ENCODE assay signal across 22 cellular contexts in genomic region chr7:101744588-101744987, GRCh38.
DNase-seq lines count a peak whose midpoint lies in the region; ATAC-seq and TF ChIP-seq lines count a peak whose summit lies in the region.
"Had no signal": no experiment of that assay in that cellular context is flagged by ENCODE, and none has a peak within 500 bp of the region (broad histone marks: within the 10 kb centered on the region; RNA-seq: fewer than 3 reads in every experiment).

No MANE protein-coding gene starts in this region.

- CTCF ChIA-PET in SK-N-SH (lab: Yijun Ruan, JAX): interaction anchor here (1.2 to 5.9 kb wide), 14 partner anchors 9 to 492 kb away, joined by 3 to 56 read pairs (median 13); partner anchors contain the start of gene CUX1
- CTCF ChIA-PET in WTC11 (lab: Charles Lee): interaction anchor here (0.6 to 2.9 kb wide), 13 partner anchors 8 to 504 kb away, joined by 3 to 17 read pairs (median 7); no protein-coding TSS in a partner anchor

- no peaks in the 10 kb centered on the region; a peak in 1 of 4 replicates for H3K4me1 ChIP-seq in SK-N-SH (ENCODE audit: control insufficient read depth in 1 of 2, insufficient read depth in 2 of 2, low read depth in 1 of 2, low read length in 1 of 2)
- H3K4me1 ChIP-seq in Loucy (ENCODE audit: insufficient read depth, low read length, poor library complexity, severe bottlenecking): peaks cover 61% of the 10 kb centered on the region
- H3K4me1 ChIP-seq in thyroid gland: peaks cover 3 to 11% of the 10 kb centered on the region in 2 donors

- no peak overlapping the region for H3K4me3 ChIP-seq in SK-N-SH (ENCODE audit: low read depth in 2 of 2, low read length in 1 of 2)
- peak overlapping the region; percentile 73 for H3K4me3 ChIP-seq in Loucy (ENCODE audit: low read length, poor library complexity, severe bottlenecking)
- no peak overlapping the region for H3K4me3 ChIP-seq in thyroid gland (replicated peaks in 1 of 3)

- H3K27ac ChIP-seq in SK-N-SH (ENCODE audit: low read depth in 2 of 2, low read length in 1 of 2) (no peak overlapping the region), thyroid gland (no peak overlapping the region)
- H3K27ac ChIP-seq: breast epithelium had no signal

- POLR2A ChIA-PET in SK-N-SH (lab: Yijun Ruan, JAX): no interaction called here
- POLR2A ChIA-PET in WTC11 (lab: Charles Lee): interaction anchor here (0.5 to 1.7 kb wide), 6 partner anchors 13 to 534 kb away, joined by 3 to 4 read pairs (median 4); no protein-coding TSS in a partner anchor

- TF ChIP-seq CTCF in SK-N-SH (IDR thresholded peaks at IDR 0.05) (no peak), Loucy (conservative IDR thresholded peaks at IDR 0.05; ENCODE audit: low read length) (no peak), WTC11 (IDR thresholded peaks at IDR 0.05) (no peak), thyroid gland (IDR thresholded peaks at IDR 0.05) (no peak)

- H3K4me1 Mint-ChIP-seq in WTC11: peaks cover 31% of the 10 kb centered on the region
- peaks cover 48% of the 10 kb centered on the region for H3K4me1 Mint-ChIP-seq in stimulated activated memory B cell treated with anti-CD40 and anti-IgM and Interleukin-4, amounts not matched to agents 10 μg/mL and 1 μg/mL and 100 μg/mL, for 72 hours

- no peak for TF ChIP-seq POLR2A in thyroid gland (IDR thresholded peaks at IDR 0.05)

- 96% methylated on average over 5 of the region's 5 CpGs for WGBS in SK-N-SH (ENCODE audit: low lambda C conversion rate)
- 76 to 80% methylated on average over 5 of the region's 5 CpGs for WGBS in thyroid gland, 2 donors

- H3K9me3 Mint-ChIP-seq in WTC11: no peaks in the 10 kb centered on the region
- H3K9me3 Mint-ChIP-seq in stimulated activated memory B cell treated with anti-CD40 and anti-IgM and Interleukin-4, amounts not matched to agents 10 μg/mL and 1 μg/mL and 100 μg/mL, for 72 hours: no peaks in the 10 kb centered on the region
- H3K9me3 Mint-ChIP-seq: activated naive CD4-positive, alpha-beta T cell treated with anti-CD3 and anti-CD28 coated beads, Interleukin-2, amount 50 U/mL, for 72 hours; dendritic cell treated with granulocyte-macrophage colony-stimulating factor and Interleukin-4, amounts not matched to agents 40 ng/mL and 50 ng/mL, for 4 days; type B pancreatic cell had no signal

- H3K79me2 ChIP-seq in SK-N-SH (ENCODE audit: insufficient read depth) (no peaks in the 10 kb centered on the region), Loucy (ENCODE audit: insufficient read depth, low read length) (peaks cover 26% of the 10 kb centered on the region)

- intact Hi-C loops in thyroid gland (cut with DNase I): loop anchor here (5.0 kb wide), 1 partner anchor 73 kb away; the partner anchor contains the start of gene CUX1

- no peaks in the 10 kb centered on the region for H3K27me3 Mint-ChIP-seq in WTC11 (ENCODE audit: low read depth)
- peaks cover 6% of the 10 kb centered on the region for H3K27me3 Mint-ChIP-seq in stimulated activated memory B cell treated with anti-CD40 and anti-IgM and Interleukin-4, amounts not matched to agents 10 μg/mL and 1 μg/mL and 100 μg/mL, for 72 hours

- H3K36me3 Mint-ChIP-seq in WTC11: no peaks in the 10 kb centered on the region
- H3K36me3 Mint-ChIP-seq in stimulated activated memory B cell treated with anti-CD40 and anti-IgM and Interleukin-4, amounts not matched to agents 10 μg/mL and 1 μg/mL and 100 μg/mL, for 72 hours: no peaks in the 10 kb centered on the region
- H3K36me3 Mint-ChIP-seq: activated naive CD4-positive, alpha-beta T cell treated with anti-CD3 and anti-CD28 coated beads, Interleukin-2, amount 50 U/mL, for 72 hours; type B pancreatic cell had no signal

- peak overlapping the region; percentile 81 for H3K27ac Mint-ChIP-seq in WTC11
- H3K27ac Mint-ChIP-seq in stimulated activated memory B cell treated with anti-CD40 and anti-IgM and Interleukin-4, amounts not matched to agents 10 μg/mL and 1 μg/mL and 100 μg/mL, for 72 hours: no peak overlapping the region
- H3K27ac Mint-ChIP-seq: activated naive CD4-positive, alpha-beta T cell treated with anti-CD3 and anti-CD28 coated beads, Interleukin-2, amount 50 U/mL, for 72 hours; dendritic cell treated with granulocyte-macrophage colony-stimulating factor and Interleukin-4, amounts not matched to agents 40 ng/mL and 50 ng/mL, for 4 days; type B pancreatic cell had no signal

- no peaks in the 10 kb centered on the region for H3K9me3 ChIP-seq in SK-N-SH
- H3K9me3 ChIP-seq in Loucy (ENCODE audit: insufficient read depth, low read depth, low read length): no peaks in the 10 kb centered on the region
- H3K9me3 ChIP-seq in thyroid gland: no peaks in the 10 kb centered on the region
- H3K9me3 ChIP-seq: A549, breast epithelium, HAP-1 had no signal

- H3K27me3 ChIP-seq in SK-N-SH (ENCODE audit: insufficient read depth) (no peaks in the 10 kb centered on the region; the same call in 1 of the 2 replicates), Loucy (ENCODE audit: insufficient read depth, low read length, poor library complexity, severe bottlenecking) (no peaks in the 10 kb centered on the region), thyroid gland (no peaks in the 10 kb centered on the region)

- H3K9me2 ChIP-seq in SK-N-SH (no peaks in the 10 kb centered on the region), Loucy (replicated peaks; ENCODE audit: low read depth, low read length) (no peaks in the 10 kb centered on the region)

- no peak for ATAC-seq in SK-N-SH treated with all-trans-retinoic acid at 6 μM for 48 hours
- 0 out of 2 replicates have a peak, but pooled peaks have one; percentile 2 for ATAC-seq in WTC11
- ATAC-seq in stimulated activated memory B cell treated with anti-CD40 and anti-IgM and Interleukin-4, amounts not matched to agents 10 μg/mL and 1 μg/mL and 100 μg/mL, for 72 hours: no peak
- no peak for ATAC-seq in GM19035 (IDR thresholded peaks at IDR 0.05; ENCODE audit: unreplicated experiment)
- ATAC-seq in GM18511 (IDR thresholded peaks at IDR 0.05; ENCODE audit: unreplicated experiment): no peak
- ATAC-seq: activated naive CD4-positive, alpha-beta T cell treated with anti-CD3 and anti-CD28 coated beads, Interleukin-2, amount 50 U/mL, for 72 hours had no signal

- peak overlapping the region; percentile 76 for H3K4me3 Mint-ChIP-seq in WTC11
- H3K4me3 Mint-ChIP-seq in stimulated activated memory B cell treated with anti-CD40 and anti-IgM and Interleukin-4, amounts not matched to agents 10 μg/mL and 1 μg/mL and 100 μg/mL, for 72 hours: peak overlapping the region; percentile 21
- H3K4me3 Mint-ChIP-seq: dendritic cell treated with granulocyte-macrophage colony-stimulating factor and Interleukin-4, amounts not matched to agents 40 ng/mL and 50 ng/mL, for 4 days had no signal

- no peak for TF ChIP-seq RAD21 in SK-N-SH (IDR thresholded peaks at IDR 0.05; ENCODE audit: low read length)

- no peaks in the 10 kb centered on the region for H3F3A ChIP-seq in SK-N-SH (replicated peaks; ENCODE audit: insufficient read depth)
- peaks cover 17% of the 10 kb centered on the region; the same call in 1 of the 2 replicates for H3F3A ChIP-seq in Loucy (ENCODE audit: low read depth)

- H3K4me2 ChIP-seq in SK-N-SH (no peak overlapping the region), Loucy (ENCODE audit: low read depth, low read length, poor library complexity, severe bottlenecking) (peak overlapping the region; percentile 87)

- H2AFZ ChIP-seq in SK-N-SH (ENCODE audit: low read depth) (no peak overlapping the region), Loucy (ENCODE audit: low read length) (no peak overlapping the region)

- H3K36me3 ChIP-seq in SK-N-SH (replicated peaks in 1 of 2; ENCODE audit: control insufficient read depth in 1 of 2, insufficient read depth in 2 of 2, low read length in 1 of 2) (no peaks in the 10 kb centered on the region), Loucy (ENCODE audit: insufficient read depth, low read length) (no peaks in the 10 kb centered on the region), thyroid gland (no peaks in the 10 kb centered on the region)
- H3K36me3 ChIP-seq: breast epithelium, HAP-1 had no signal

- H4K20me1 ChIP-seq in SK-N-SH (ENCODE audit: insufficient read depth): no peaks in the 10 kb centered on the region
- H4K20me1 ChIP-seq in Loucy (ENCODE audit: insufficient read depth, low read length, poor library complexity, severe bottlenecking): no peaks in the 10 kb centered on the region

- no peak overlapping the region for H3K9ac ChIP-seq in SK-N-SH
- H3K9ac ChIP-seq in Loucy (ENCODE audit: low read depth, low read length, poor library complexity, severe bottlenecking): peak overlapping the region; percentile 95

- TF ChIP-seq EP300 in SK-N-SH (IDR thresholded peaks at IDR 0.05; ENCODE audit: borderline replicate concordance in 1 of 2, low read depth in 1 of 2, low read length in 1 of 2): no peak

- peak; percentile 35 for DNase-seq in SK-N-SH
- no peak for DNase-seq in WTC11 (ENCODE audit: low spot score)
- no peak for DNase-seq in thyroid gland
- DNase-seq: activated CD8-positive, alpha-beta memory T cell treated with anti-CD3 and anti-CD28 coated beads, Interleukin-2, amount 50 U/mL, for 48 hours; EL; NCI-H1092; NCI-H2107; NCI-H748 treated with DMSO at 0.1 percent for 48 hours; stimulated activated CD4-positive, alpha-beta T cell treated with anti-CD3 and anti-CD28 coated beads, Interleukin-12 subunit alpha, Interleukin-12 subunit beta, amount 100 ng/mL, for 4 hours; stimulated activated naive CD4-positive, alpha-beta T cell; T1000 had no signal

TF ChIP-seq in SK-N-SH, 30 proteins besides CTCF, POLR2A, EP300 and RAD21:
- TF ChIP-seq EZH2phosphoT487 (IDR thresholded peaks at IDR 0.05; ENCODE audit: borderline replicate concordance, low read depth) (no peak), MAX (IDR thresholded peaks at IDR 0.05; ENCODE audit: low read depth) (no peak)

TF ChIP-seq in SK-N-SH treated with all-trans-retinoic acid at 6 μM for 48 hours, 23 proteins besides CTCF, POLR2A, EP300 and RAD21 (continues in another document):
- TF ChIP-seq ZFP30 (CRISPR knock-in tag; IDR thresholded peaks at IDR 0.05) (no peak), RARB (CRISPR knock-in tag; IDR thresholded peaks at IDR 0.05) (no peak), ZNF8 (CRISPR knock-in tag; IDR thresholded peaks at IDR 0.05) (no peak), GLIS3 (CRISPR knock-in tag; IDR thresholded peaks at IDR 0.05) (no peak), ARNTL (CRISPR knock-in tag; IDR thresholded peaks at IDR 0.05; ENCODE audit: borderline replicate concordance, low read depth) (no peak)

TF ChIP-seq in WTC11, 78 proteins besides CTCF, POLR2A, EP300 and RAD21 (continues in another document):
- no peak for TF ChIP-seq IRF1 (CRISPR knock-in tag; IDR thresholded peaks at IDR 0.05)
